Comparison of ENCODE assay signal across 8 cellular contexts in the genomic region with DNA sequence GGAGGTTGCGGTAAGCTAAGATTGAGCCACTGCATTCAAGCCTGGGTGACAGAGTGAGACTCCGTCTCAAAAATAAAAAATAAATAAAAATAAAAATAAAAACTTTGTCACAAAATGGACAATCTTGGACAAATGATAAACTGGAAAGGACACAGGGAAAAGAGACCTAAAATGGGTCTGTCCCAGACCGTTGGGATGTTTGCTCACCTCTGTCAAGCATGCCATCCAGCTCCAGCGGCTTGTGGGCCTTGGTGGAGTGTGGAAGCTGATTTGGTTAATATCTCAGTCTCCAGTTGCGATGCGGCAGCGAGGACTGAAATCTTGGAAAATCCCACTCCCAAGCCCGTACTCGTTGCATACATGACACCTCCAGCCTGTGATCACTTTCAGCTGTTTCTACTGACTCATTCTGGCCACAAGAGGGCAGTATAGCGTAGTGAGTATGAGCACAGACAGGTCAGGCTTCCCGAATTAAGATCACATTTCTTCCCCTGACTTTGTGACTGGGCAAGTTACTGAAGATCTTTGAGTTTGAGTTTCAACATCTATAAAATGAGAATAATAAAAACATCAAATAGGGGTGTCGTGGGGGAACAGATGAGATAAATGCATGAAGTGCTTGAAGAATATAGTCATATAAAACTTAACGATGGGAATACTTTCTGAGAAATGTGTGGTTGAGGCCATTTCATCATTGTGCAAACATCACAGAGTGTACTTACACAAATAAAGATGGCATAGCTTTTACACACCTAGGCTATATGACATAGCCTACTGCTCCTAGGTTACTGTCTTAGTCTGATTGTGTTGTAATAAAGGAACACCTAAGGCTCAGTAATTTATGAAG. TPM values are rescaled to one million over a fixed set of nuclear protein-coding genes. Genes with fewer than 3 reads are reported as not detected.
DNase-seq lines count a peak whose midpoint lies in the region; ATAC-seq lines count a peak whose summit lies in the region.

No MANE protein-coding gene starts in this region.

- peak in 12 of 14 donors; percentile 12 to 75 (median 46) for DNase-seq in C1 segment of cervical spinal cord (lab: John Stamatoyannopoulos, UW)
- DNase-seq in GM19240 (ENCODE audit: insufficient read length, low spot score): peak; percentile 75
- DNase-seq in NCI-H526 treated with DMSO at 0.1 percent for 48 hours (lab: John Stamatoyannopoulos, UW): peak; percentile 88
- peak; percentile 34 to 60 for DNase-seq in activated CD4-positive, alpha-beta T cell treated with anti-CD3 and anti-CD28 coated beads, Interleukin-2, amount 50 U/mL, for 48 hours
- peak; percentile 77 for DNase-seq in ecto neural progenitor cell (ENCODE audit: low spot score)
- peak; percentile 83 to 88 for DNase-seq in lung microvascular endothelial cell (ENCODE audit: low read depth in 2 of 2)
- DNase-seq in stimulated activated CD8-positive, alpha-beta memory T cell treated with anti-CD3 and anti-CD28 coated beads, Interleukin-15, amount 100 ng/mL, for 48 hours (ENCODE audit: low read depth in 2 of 2): peak; percentile 24 to 28

- peak; percentile 77 for ATAC-seq in HG03460 (IDR thresholded peaks at IDR 0.05; ENCODE audit: unreplicated experiment)

RNA-seq across cellular contexts. Expression of gene MOBP, which starts 19.6 kb away (rescaled TPM):
- under 0.01 TPM in 1 of 2 replicates, not detected in the other for total RNA-seq in lung microvascular endothelial cell

RNA-seq across cellular contexts. Expression of gene RPSA, which starts 41.3 kb away (rescaled TPM):
- total RNA-seq in lung microvascular endothelial cell: 1,101 and 1,430 TPM in 2 replicates

Comparison
In these comparisons a context has a peak if more than half of its experiments do, and no peak if none do; other contexts are left out.
1. Peak in every context shown above with its lines: DNase-seq and ATAC-seq.
2. DNase-seq: peak in every context shown above with its lines; median percentile 88 in NCI-H526 treated with DMSO at 0.1 percent for 48 hours; 86 in lung microvascular endothelial cell; 77 in ecto neural progenitor cell; 75 in GM19240; 47 in activated CD4-positive, alpha-beta T cell treated with anti-CD3 and anti-CD28 coated beads, Interleukin-2, amount 50 U/mL, for 48 hours; 46 in C1 segment of cervical spinal cord; 26 in stimulated activated CD8-positive, alpha-beta memory T cell treated with anti-CD3 and anti-CD28 coated beads, Interleukin-15, amount 100 ng/mL, for 48 hours.